7 cellular contexts compared by ENCODE assay signal in genomic region chr10:104834580-104834979, GRCh38.
"Had no signal": no experiment of that assay in that cellular context is flagged by ENCODE, and none has a peak within 500 bp of the region (broad histone marks: within the 10 kb centered on the region; RNA-seq: fewer than 3 reads in every experiment).

No MANE protein-coding gene starts in this region.

- H3K4me1 ChIP-seq: HAP-1 had no signal

- H2AFZ ChIP-seq: GM23338 had no signal

- ATAC-seq: GM23338, HCT116 had no signal

- H3K27ac ChIP-seq: HL-60 had no signal

- H3K9me3 ChIP-seq: HAP-1 had no signal

- H3K4me2 ChIP-seq: GM23338 had no signal

- H3K36me3 ChIP-seq: HAP-1 had no signal

- DNase-seq: H7, HFFc6, KG1 had no signal

- H3K4me3 ChIP-seq: GM23338, HAP-1 had no signal
